ENCODE assay signal across 13 cellular contexts in genomic region chr5:133147411-133147810, GRCh38.
DNase-seq lines count a peak whose midpoint lies in the region; ATAC-seq and TF ChIP-seq lines count a peak whose summit lies in the region.
"Had no signal": no experiment of that assay in that cellular context is flagged by ENCODE, and none has a peak within 500 bp of the region (broad histone marks: within the 10 kb centered on the region; RNA-seq: fewer than 3 reads in every experiment).

No MANE protein-coding gene starts in this region.

- H3K36me3 ChIP-seq in body of pancreas (replicated peaks in 1 of 2; ENCODE audit: insufficient read depth in 1 of 2, low read depth in 2 of 2): no peaks in the 10 kb centered on the region

- TF ChIP-seq CTCF in CD4-positive, alpha-beta T cell (IDR thresholded peaks at IDR 0.05): no peak
- TF ChIP-seq CTCF in body of pancreas (IDR thresholded peaks at IDR 0.05): no peak

- H3K9me3 Mint-ChIP-seq in CD4-positive, alpha-beta T cell: no peaks in the 10 kb centered on the region
- H3K9me3 Mint-ChIP-seq in activated CD4-positive, alpha-beta memory T cell treated with anti-CD3 and anti-CD28 coated beads for 36 hours: peaks cover 6% of the 10 kb centered on the region
- H3K9me3 Mint-ChIP-seq: activated CD4-positive, alpha-beta memory T cell treated with anti-CD3 and anti-CD28 coated beads, Interleukin-2, amount 10 ng/mL, durations not matched to agents 7 days and 5 days had no signal

- no peak overlapping the region for H3K4me3 Mint-ChIP-seq in CD4-positive, alpha-beta T cell
- no peak overlapping the region for H3K4me3 Mint-ChIP-seq in activated CD4-positive, alpha-beta memory T cell treated with anti-CD3 and anti-CD28 coated beads for 36 hours
- H3K4me3 Mint-ChIP-seq: activated CD4-positive, alpha-beta memory T cell treated with anti-CD3 and anti-CD28 coated beads, Interleukin-2, amount 10 ng/mL, durations not matched to agents 7 days and 5 days; nephron progenitor cell had no signal

- no peak overlapping the region for H3K4me3 ChIP-seq in Jurkat, Clone E6-1 (ENCODE audit: low read length)
- no peak overlapping the region for H3K4me3 ChIP-seq in body of pancreas

- POLR2A ChIA-PET in CD4-positive, alpha-beta T cell (lab: Charles Lee): interaction anchor here (1.0 kb wide), 1 partner anchor 24 kb away, joined by 4 read pairs; no protein-coding TSS in a partner anchor
- POLR2A ChIA-PET in activated CD4-positive, alpha-beta memory T cell treated with anti-CD3 and anti-CD28 coated beads for 36 hours (lab: Charles Lee): no interaction called here

- no peaks in the 10 kb centered on the region for H3K27me3 ChIP-seq in CD4-positive, alpha-beta T cell (ENCODE audit: control insufficient read depth, insufficient read depth, low read length)
- H3K27me3 ChIP-seq in body of pancreas: no peaks in the 10 kb centered on the region

- no peaks in the 10 kb centered on the region for H3K27me3 Mint-ChIP-seq in CD4-positive, alpha-beta T cell
- no peaks in the 10 kb centered on the region for H3K27me3 Mint-ChIP-seq in activated CD4-positive, alpha-beta memory T cell treated with anti-CD3 and anti-CD28 coated beads for 36 hours
- H3K27me3 Mint-ChIP-seq: activated CD4-positive, alpha-beta memory T cell treated with anti-CD3 and anti-CD28 coated beads, Interleukin-2, amount 10 ng/mL, durations not matched to agents 7 days and 5 days had no signal

- H3K36me3 Mint-ChIP-seq in CD4-positive, alpha-beta T cell (ENCODE audit: low read depth): no peaks in the 10 kb centered on the region
- H3K36me3 Mint-ChIP-seq in activated CD4-positive, alpha-beta memory T cell treated with anti-CD3 and anti-CD28 coated beads for 36 hours: no peaks in the 10 kb centered on the region

- no peaks in the 10 kb centered on the region for H3K9me3 ChIP-seq in CD4-positive, alpha-beta T cell (ENCODE audit: control insufficient read depth, low read length)
- no peaks in the 10 kb centered on the region for H3K9me3 ChIP-seq in body of pancreas

- 31 to 52% methylated on average over 5 to 7 of the region's 7 CpGs for WGBS in body of pancreas, 2 donors

- peaks cover 32% of the 10 kb centered on the region for H3K4me1 Mint-ChIP-seq in CD4-positive, alpha-beta T cell (ENCODE audit: low read depth)
- peaks cover 17% of the 10 kb centered on the region for H3K4me1 Mint-ChIP-seq in activated CD4-positive, alpha-beta memory T cell treated with anti-CD3 and anti-CD28 coated beads for 36 hours (ENCODE audit: low read depth)
- H3K4me1 Mint-ChIP-seq: activated CD4-positive, alpha-beta memory T cell treated with anti-CD3 and anti-CD28 coated beads, Interleukin-2, amount 10 ng/mL, durations not matched to agents 7 days and 5 days had no signal

- peaks cover 12% of the 10 kb centered on the region for H3K4me1 ChIP-seq in body of pancreas

- no peak for DNase-seq in CD4-positive, alpha-beta T cell
- peak; percentile 47 for DNase-seq in Jurkat, Clone E6-1 (ENCODE audit: low read depth, low spot score)
- peak in 3 of 4 donors; percentile 30 to 40 (median 32) for DNase-seq in body of pancreas
- DNase-seq in medulla oblongata (ENCODE audit: extremely low spot score): peak; percentile 43
- no peak for DNase-seq in T-helper 9 cell
- no peak for DNase-seq in activated CD4-positive, alpha-beta memory T cell treated with anti-CD3 and anti-CD28 coated beads for 36 hours
- DNase-seq: activated CD4-positive, alpha-beta memory T cell treated with anti-CD3 and anti-CD28 coated beads, Interleukin-2, amount 10 ng/mL, durations not matched to agents 7 days and 5 days; activated naive CD4-positive, alpha-beta T cell; NCI-H1436 treated with DMSO at 0.1 percent for 48 hours; NCI-H510A treated with DMSO at 0.1 percent for 48 hours; nephron progenitor cell had no signal

- H3K27ac ChIP-seq in CD4-positive, alpha-beta T cell (ENCODE audit: low read depth, low read length): no peak overlapping the region
- no peak overlapping the region for H3K27ac ChIP-seq in body of pancreas

- H3K27ac Mint-ChIP-seq in CD4-positive, alpha-beta T cell: peak overlapping the region; percentile 21
- no peak overlapping the region for H3K27ac Mint-ChIP-seq in activated CD4-positive, alpha-beta memory T cell treated with anti-CD3 and anti-CD28 coated beads for 36 hours
- H3K27ac Mint-ChIP-seq: activated CD4-positive, alpha-beta memory T cell treated with anti-CD3 and anti-CD28 coated beads, Interleukin-2, amount 10 ng/mL, durations not matched to agents 7 days and 5 days; nephron progenitor cell had no signal

- intact Hi-C loops in CD4-positive, alpha-beta T cell (cut with DNase I, micrococcal nuclease): no loop called here
- intact Hi-C loops in body of pancreas (cut with DNase I): no loop called here
- intact Hi-C loops in activated CD4-positive, alpha-beta memory T cell treated with anti-CD3 and anti-CD28 coated beads for 36 hours (cut with micrococcal nuclease): no loop called here

- no peak for TF ChIP-seq POLR2A in body of pancreas (IDR thresholded peaks at IDR 0.05)

- ATAC-seq in CD4-positive, alpha-beta T cell (ENCODE audit: poor library complexity): no peak
- ATAC-seq in body of pancreas: no peak
- no peak for ATAC-seq in GM18909 (IDR thresholded peaks at IDR 0.05; ENCODE audit: poor library complexity, unreplicated experiment)
- ATAC-seq: right cardiac atrium had no signal

- CTCF ChIA-PET in CD4-positive, alpha-beta T cell (lab: Charles Lee): no interaction called here
- CTCF ChIA-PET in activated CD4-positive, alpha-beta memory T cell treated with anti-CD3 and anti-CD28 coated beads for 36 hours (lab: Charles Lee): no interaction called here

Comparison
In these comparisons a context has a peak if more than half of its experiments do, and no peak if none do; other contexts are left out.
1. DNase-seq: peak in Jurkat, Clone E6-1 (single experiment), body of pancreas (3 of 4) and medulla oblongata (single experiment); none in CD4-positive, alpha-beta T cell (0 of 10), T-helper 9 cell (single experiment) and activated CD4-positive, alpha-beta memory T cell treated with anti-CD3 and anti-CD28 coated beads for 36 hours (single experiment).